Comparison of ENCODE assay signal across 8 cellular contexts in genomic region chrX:16786791-16787735, GRCh38. TPM values are rescaled to one million over a fixed set of nuclear protein-coding genes. Genes with fewer than 3 reads are reported as not detected.
DNase-seq lines count a peak whose midpoint lies in the region; ATAC-seq and TF ChIP-seq lines count a peak whose summit lies in the region.

No MANE protein-coding gene starts in this region.

- H3K9me3 ChIP-seq in PC-9 (ENCODE audit: insufficient read depth, low read depth): no peaks in the 10 kb centered on the region

- peak; percentile 53 for DNase-seq in COLO668 (lab: John Stamatoyannopoulos, UW; ENCODE audit: unreplicated experiment)
- DNase-seq in GM23338 (ENCODE audit: low spot score): peak; percentile 33
- peak; percentile 11 to 35 for DNase-seq in PC-9
- peak; percentile 5 to 49 (median 24) for DNase-seq in activated naive CD4-positive, alpha-beta T cell (lab: John Stamatoyannopoulos, UW)
- peak; percentile 21 for DNase-seq in glutamatergic neuron
- DNase-seq in posterior vena cava (ENCODE audit: low spot score): peak; percentile 82
- DNase-seq in NCI-H226: no peak

- POLR2A ChIA-PET in PC-9 (lab: Charles Lee; ENCODE audit: unreplicated experiment): no interaction called here

- H3K27ac ChIP-seq in GM23338 (ENCODE audit: low read depth): no peak overlapping the region
- peak overlapping the region; percentile 63 for H3K27ac ChIP-seq in PC-9

- TF ChIP-seq CTCF in GM23338 (conservative IDR thresholded peaks at IDR 0.05; ENCODE audit: low read depth in 2 of 2): no peak
- TF ChIP-seq CTCF in PC-9 (conservative IDR thresholded peaks at IDR 0.05): no peak
- no peak for TF ChIP-seq CTCF in glutamatergic neuron (IDR thresholded peaks at IDR 0.05; ENCODE audit: partially characterized antibody, unreplicated experiment)

- H3K27me3 ChIP-seq in GM23338 (ENCODE audit: insufficient read depth) (no peaks in the 10 kb centered on the region), PC-9 (ENCODE audit: insufficient read depth, low read depth) (no peaks in the 10 kb centered on the region)

- intact Hi-C loops in PC-9 (cut with micrococcal nuclease; ENCODE audit: unreplicated experiment): loop anchor here (1.0 to 2.0 kb wide), 2 partner anchors 16 to 68 kb away; partner anchors contain the start of gene SYAP1
- intact Hi-C loops in posterior vena cava (cut with DNase I): no loop called here

- peak overlapping the region; percentile 85 for H3K4me2 ChIP-seq in GM23338
- peak overlapping the region; percentile 82 for H3K4me2 ChIP-seq in PC-9

- H3K4me3 Mint-ChIP-seq in GM23338: peak overlapping the region; percentile 95
- H3K4me3 Mint-ChIP-seq in glutamatergic neuron (ENCODE audit: unreplicated experiment): peak overlapping the region; percentile 79

- ATAC-seq in GM23338 (peak; percentile 44), HG03175 (IDR thresholded peaks at IDR 0.05; ENCODE audit: unreplicated experiment) (no peak)

- H3K4me1 ChIP-seq in GM23338 (ENCODE audit: insufficient read depth): peaks cover 9% of the 10 kb centered on the region; the same call in 1 of the 2 replicates
- H3K4me1 ChIP-seq in PC-9 (replicated peaks; ENCODE audit: insufficient read depth): 0 out of 2 replicates have a peak, but pooled peaks cover 5% of the 10 kb centered on the region

- no peaks in the 10 kb centered on the region for H3K9me2 ChIP-seq in GM23338 (ENCODE audit: insufficient read depth)
- no peaks in the 10 kb centered on the region for H3K9me2 ChIP-seq in PC-9 (ENCODE audit: insufficient read depth)

- H2AFZ ChIP-seq in GM23338 (no peak overlapping the region), PC-9 (peak overlapping the region; percentile 79; the same call in 1 of the 2 replicates)

- H3K4me1 Mint-ChIP-seq in GM23338 (peaks cover 7% of the 10 kb centered on the region; the same call in 2 of the 3 replicates), glutamatergic neuron (ENCODE audit: low read depth, unreplicated experiment) (peaks cover 3% of the 10 kb centered on the region)

- H3K4me3 ChIP-seq in GM23338 (peak overlapping the region; percentile 73), PC-9 (peak overlapping the region; percentile 80)

- H4K20me1 ChIP-seq in GM23338 (replicated peaks; ENCODE audit: insufficient read depth) (peaks cover 22% of the 10 kb centered on the region), PC-9 (ENCODE audit: insufficient read depth) (peaks cover 24% of the 10 kb centered on the region)

- H3K79me2 ChIP-seq in GM23338 (replicated peaks; ENCODE audit: insufficient read depth) (peaks cover 53% of the 10 kb centered on the region), PC-9 (ENCODE audit: low read depth) (peaks cover 54% of the 10 kb centered on the region)

- no peaks in the 10 kb centered on the region for H3K9me3 Mint-ChIP-seq in GM23338
- peaks cover 1% of the 10 kb centered on the region for H3K9me3 Mint-ChIP-seq in glutamatergic neuron (ENCODE audit: unreplicated experiment)

- H3K27ac Mint-ChIP-seq in GM23338: no peak overlapping the region
- H3K27ac Mint-ChIP-seq in glutamatergic neuron (ENCODE audit: unreplicated experiment): no peak overlapping the region

- H3K27me3 Mint-ChIP-seq in GM23338 (ENCODE audit: insufficient read depth, low read depth, poor library complexity) (peaks cover 5% of the 10 kb centered on the region), glutamatergic neuron (ENCODE audit: unreplicated experiment) (peaks cover 3% of the 10 kb centered on the region)

- CTCF ChIA-PET in PC-9 (lab: Charles Lee): no interaction called here

- H3F3A ChIP-seq in GM23338 (replicated peaks; ENCODE audit: low read depth) (no peaks in the 10 kb centered on the region), PC-9 (ENCODE audit: insufficient read depth, low read depth) (peaks cover 4% of the 10 kb centered on the region; the same call in 1 of the 2 replicates)

- H3K36me3 Mint-ChIP-seq in GM23338 (ENCODE audit: low read depth) (peaks cover 26% of the 10 kb centered on the region), glutamatergic neuron (ENCODE audit: unreplicated experiment) (no peaks in the 10 kb centered on the region)

- TSS peak; percentile 53 for BruUV-seq in PC-9 (replicated peaks; lab: Mats Ljungman, UMichigan)

- H3K36me3 ChIP-seq in GM23338 (ENCODE audit: insufficient read depth) (0 out of 2 replicates have a peak, but pooled peaks cover 6% of the 10 kb centered on the region), PC-9 (ENCODE audit: low read depth) (no peaks in the 10 kb centered on the region; the same call in 1 of the 2 replicates)

TF ChIP-seq in GM23338, 12 proteins besides CTCF, POLR2A, EP300 and RAD21 (continues in another document):
- TF ChIP-seq EZH2phosphoT487 (IDR thresholded peaks at IDR 0.05; ENCODE audit: unreplicated experiment) (no peak), JUNB (IDR thresholded peaks at IDR 0.05; ENCODE audit: unreplicated experiment) (no peak), REST (IDR thresholded peaks at IDR 0.05; ENCODE audit: unreplicated experiment) (no peak), CREB1 (CRISPR knock-in tag; IDR thresholded peaks at IDR 0.05; ENCODE audit: low read depth) (no peak), ZNF331 (CRISPR knock-in tag; IDR thresholded peaks at IDR 0.05; ENCODE audit: low read depth) (no peak), NANOG (IDR thresholded peaks at IDR 0.05; ENCODE audit: borderline replicate concordance) (no peak)

RNA-seq across cellular contexts. Expression of gene TXLNG, which starts 0.8 kb away (rescaled TPM):
- total RNA-seq in GM23338 (2014; rRNA removed; shearing (Covaris generic)): 44.8 and 48.4 TPM in 2 replicates
- polyA plus RNA-seq in GM23338 (2016; fragmentation: Nextera tagmentation; extraction: Ambion mirVana): 35.3 and 45.3 TPM in 2 replicates
- total RNA-seq in PC-9 (2021): 12.6 and 17.4 TPM in 2 replicates
- 10.4 TPM for total RNA-seq in glutamatergic neuron (ENCODE audit: unreplicated experiment)
- total RNA-seq in posterior vena cava: 1 to 10 TPM; 8.6 to 9.0 TPM
